In genomic region chr1:39692152-39693064, GRCh38 we compare ENCODE assay signal across 9 cellular contexts. TPM values are rescaled to one million over a fixed set of nuclear protein-coding genes. Genes with fewer than 3 reads are reported as not detected.
DNase-seq lines count a peak whose midpoint lies in the region; ATAC-seq and TF ChIP-seq lines count a peak whose summit lies in the region.
"Had no signal": no experiment of that assay in that cellular context is flagged by ENCODE, and none has a peak within 500 bp of the region (broad histone marks: within the 10 kb centered on the region; RNA-seq: fewer than 3 reads in every experiment).

No MANE protein-coding gene starts in this region.

- peaks cover 17% of the 10 kb centered on the region for H3K27me3 Mint-ChIP-seq in activated CD4-positive, alpha-beta T cell treated with anti-CD3 and anti-CD28 coated beads for 36 hours
- peaks cover 63% of the 10 kb centered on the region for H3K27me3 Mint-ChIP-seq in activated CD8-positive, alpha-beta T cell treated with anti-CD3 and anti-CD28 coated beads, Interleukin-2, amount 10 ng/mL, durations not matched to agents 7 days and 5 days (ENCODE audit: low read depth)
- peaks cover 11 to 23% (median 19%) of the 10 kb centered on the region in 3 donors for H3K27me3 Mint-ChIP-seq in immature natural killer cell (ENCODE audit: low read depth in 3 of 3)
- peaks cover 47% of the 10 kb centered on the region for H3K27me3 Mint-ChIP-seq in stimulated activated naive CD8-positive, alpha-beta T cell treated with anti-CD3 and anti-CD28 coated beads, Interleukin-15, amount 100 ng/mL, for 72 hours

- H3K36me3 ChIP-seq in colonic mucosa, result no peaks in the 10 kb centered on the region

- TF ChIP-seq CTCF in colonic mucosa (IDR thresholded peaks at IDR 0.05), result no peak

- peaks cover 15% of the 10 kb centered on the region for H3K27me3 ChIP-seq in colonic mucosa

- no peaks in the 10 kb centered on the region for H3K9me3 ChIP-seq in colonic mucosa

- peaks cover 10% of the 10 kb centered on the region for H3K4me1 ChIP-seq in colonic mucosa

- H3K4me1 Mint-ChIP-seq in activated CD4-positive, alpha-beta T cell treated with anti-CD3 and anti-CD28 coated beads for 36 hours, result peaks cover 36% of the 10 kb centered on the region
- peaks cover 22% of the 10 kb centered on the region for H3K4me1 Mint-ChIP-seq in activated CD8-positive, alpha-beta T cell treated with anti-CD3 and anti-CD28 coated beads, Interleukin-2, amount 10 ng/mL, durations not matched to agents 7 days and 5 days (ENCODE audit: low read depth)
- peaks cover 5 to 13% of the 10 kb centered on the region in 2 donors for H3K4me1 Mint-ChIP-seq in immature natural killer cell
- H3K4me1 Mint-ChIP-seq in stimulated activated naive CD8-positive, alpha-beta T cell treated with anti-CD3 and anti-CD28 coated beads, Interleukin-15, amount 100 ng/mL, for 72 hours, result peaks cover 62% of the 10 kb centered on the region

- intact Hi-C loops in activated CD4-positive, alpha-beta T cell treated with anti-CD3 and anti-CD28 coated beads for 36 hours (cut with DNase I, micrococcal nuclease), result loop anchor here in 1 of 2 experiments (5.0 kb wide), 1 partner anchor 1665 kb away; no protein-coding TSS in a partner anchor
- intact Hi-C loops in colonic mucosa (cut with DNase I), result no loop called here

- H3K9me3 Mint-ChIP-seq in activated CD4-positive, alpha-beta T cell treated with anti-CD3 and anti-CD28 coated beads for 36 hours (ENCODE audit: low read depth), result no peaks in the 10 kb centered on the region
- no peaks in the 10 kb centered on the region for H3K9me3 Mint-ChIP-seq in activated CD8-positive, alpha-beta T cell treated with anti-CD3 and anti-CD28 coated beads, Interleukin-2, amount 10 ng/mL, durations not matched to agents 7 days and 5 days (ENCODE audit: insufficient read depth)
- peaks cover 0 to 5% (median 0%) of the 10 kb centered on the region in 6 donors for H3K9me3 Mint-ChIP-seq in immature natural killer cell
- no peaks in the 10 kb centered on the region for H3K9me3 Mint-ChIP-seq in stimulated activated naive CD8-positive, alpha-beta T cell treated with anti-CD3 and anti-CD28 coated beads, Interleukin-15, amount 100 ng/mL, for 72 hours

- H3K4me3 ChIP-seq in colonic mucosa, result no peak overlapping the region

- POLR2A ChIA-PET in activated CD4-positive, alpha-beta T cell treated with anti-CD3 and anti-CD28 coated beads for 36 hours (lab: Charles Lee), result interaction anchor here (0.5 to 1.5 kb wide), 3 partner anchors 21 to 33 kb away, joined by 3 to 9 read pairs (median 3); partner anchors contain the start of gene NT5C1A
- POLR2A ChIA-PET in activated CD8-positive, alpha-beta T cell treated with anti-CD3 and anti-CD28 coated beads, Interleukin-2, amount 10 ng/mL, durations not matched to agents 7 days and 5 days (lab: Charles Lee), result no interaction called here

- H3K36me3 Mint-ChIP-seq in activated CD4-positive, alpha-beta T cell treated with anti-CD3 and anti-CD28 coated beads for 36 hours (ENCODE audit: low read depth), result no peaks in the 10 kb centered on the region
- no peaks in the 10 kb centered on the region for H3K36me3 Mint-ChIP-seq in activated CD8-positive, alpha-beta T cell treated with anti-CD3 and anti-CD28 coated beads, Interleukin-2, amount 10 ng/mL, durations not matched to agents 7 days and 5 days (ENCODE audit: low read depth)
- H3K36me3 Mint-ChIP-seq in immature natural killer cell, result no peaks in the 10 kb centered on the region

- peak; percentile 30 for DNase-seq in activated CD4-positive, alpha-beta T cell treated with anti-CD3 and anti-CD28 coated beads for 36 hours
- no peak for DNase-seq in activated CD4-positive, alpha-beta T cell treated with anti-CD3 and anti-CD28 coated beads, Interleukin-2, amount 50 U/mL, for 48 hours
- no peak for DNase-seq in activated CD8-positive, alpha-beta T cell treated with anti-CD3 and anti-CD28 coated beads, Interleukin-2, amount 10 ng/mL, durations not matched to agents 7 days and 5 days
- peak in 2 of 3 donors; percentile 7 for DNase-seq in immature natural killer cell
- peak in 1 of 2 donors; percentile 26 for DNase-seq in stimulated activated naive CD8-positive, alpha-beta T cell treated with anti-CD3 and anti-CD28 coated beads, Interleukin-15, amount 100 ng/mL, for 72 hours
- no peak for DNase-seq in inferior parietal cortex (ENCODE audit: extremely low spot score)
- no peak for DNase-seq in colonic mucosa

- CTCF ChIA-PET in activated CD4-positive, alpha-beta T cell treated with anti-CD3 and anti-CD28 coated beads for 36 hours (lab: Charles Lee), result interaction anchor here (0.6 to 2.5 kb wide), 7 partner anchors 26 to 210 kb away, joined by 3 to 8 read pairs (median 4); no protein-coding TSS in a partner anchor
- CTCF ChIA-PET in activated CD8-positive, alpha-beta T cell treated with anti-CD3 and anti-CD28 coated beads, Interleukin-2, amount 10 ng/mL, durations not matched to agents 7 days and 5 days (lab: Charles Lee), result interaction anchor here (0.7 to 2.0 kb wide), 8 partner anchors 9 to 108 kb away, joined by 3 to 14 read pairs (median 6); no protein-coding TSS in a partner anchor

- no peak overlapping the region for H3K27ac Mint-ChIP-seq in activated CD4-positive, alpha-beta T cell treated with anti-CD3 and anti-CD28 coated beads for 36 hours
- H3K27ac Mint-ChIP-seq in activated CD8-positive, alpha-beta T cell treated with anti-CD3 and anti-CD28 coated beads, Interleukin-2, amount 10 ng/mL, durations not matched to agents 7 days and 5 days, result no peak overlapping the region
- H3K27ac Mint-ChIP-seq in immature natural killer cell, result peak overlapping the region in 1 of 6 donors; percentile 17
- H3K27ac Mint-ChIP-seq in stimulated activated naive CD8-positive, alpha-beta T cell treated with anti-CD3 and anti-CD28 coated beads, Interleukin-15, amount 100 ng/mL, for 72 hours, result no peak overlapping the region

- H3K4me3 Mint-ChIP-seq in activated CD4-positive, alpha-beta T cell treated with anti-CD3 and anti-CD28 coated beads for 36 hours, result peak overlapping the region; percentile 68
- H3K4me3 Mint-ChIP-seq in activated CD8-positive, alpha-beta T cell treated with anti-CD3 and anti-CD28 coated beads, Interleukin-2, amount 10 ng/mL, durations not matched to agents 7 days and 5 days, result peak overlapping the region; percentile 26
- H3K4me3 Mint-ChIP-seq in immature natural killer cell, result peak overlapping the region; percentile 46 to 72 (median 58)
- H3K4me3 Mint-ChIP-seq in stimulated activated naive CD8-positive, alpha-beta T cell treated with anti-CD3 and anti-CD28 coated beads, Interleukin-15, amount 100 ng/mL, for 72 hours, result peak overlapping the region; percentile 84 to 89

- no peak overlapping the region for H3K9ac ChIP-seq in colonic mucosa (ENCODE audit: low read depth in 2 of 2, low read length in 2 of 2)

- no peak for ATAC-seq in activated CD4-positive, alpha-beta T cell treated with anti-CD3 and anti-CD28 coated beads for 36 hours
- no peak for ATAC-seq in activated CD8-positive, alpha-beta T cell treated with anti-CD3 and anti-CD28 coated beads, Interleukin-2, amount 10 ng/mL, durations not matched to agents 7 days and 5 days
- no peak for ATAC-seq in stimulated activated naive CD8-positive, alpha-beta T cell treated with anti-CD3 and anti-CD28 coated beads, Interleukin-15, amount 100 ng/mL, for 72 hours
- ATAC-seq in HG03432 (IDR thresholded peaks at IDR 0.05; ENCODE audit: unreplicated experiment), result no peak

- H3K27ac ChIP-seq in colonic mucosa, result no peak overlapping the region
- H3K27ac ChIP-seq: C4-2B had no signal

RNA-seq across cellular contexts. Expression of gene HPCAL4, which starts 1.2 kb away (rescaled TPM):
- 1 to 10 TPM in 1 of 2 experiments, under 1 TPM in 1; 0.94 to 1.1 TPM for total RNA-seq in activated CD4-positive, alpha-beta T cell treated with anti-CD3 and anti-CD28 coated beads for 36 hours
- under 1 TPM; 0.47 to 0.55 TPM for total RNA-seq in activated CD8-positive, alpha-beta T cell treated with anti-CD3 and anti-CD28 coated beads, Interleukin-2, amount 10 ng/mL, durations not matched to agents 7 days and 5 days
- under 1 TPM in 2 of 3 donors, not detected in 1; 0.04 to 0.13 TPM for polyA plus RNA-seq in immature natural killer cell
- total RNA-seq in colonic mucosa, result under 1 TPM; 0.07 to 0.16 TPM

RNA-seq across cellular contexts. Expression of gene NT5C1A, which starts 20.5 kb away (rescaled TPM):
- total RNA-seq in activated CD4-positive, alpha-beta T cell treated with anti-CD3 and anti-CD28 coated beads for 36 hours, result under 1 TPM in 1 of 2 experiments, not detected in 1; 0.21 TPM
- total RNA-seq in activated CD8-positive, alpha-beta T cell treated with anti-CD3 and anti-CD28 coated beads, Interleukin-2, amount 10 ng/mL, durations not matched to agents 7 days and 5 days, result not detected
- not detected for polyA plus RNA-seq in immature natural killer cell
- total RNA-seq in colonic mucosa, result not detected

RNA-seq across cellular contexts. Expression of gene PPIE, which starts 46.3 kb away (rescaled TPM):
- total RNA-seq in activated CD4-positive, alpha-beta T cell treated with anti-CD3 and anti-CD28 coated beads for 36 hours, result 10 to 100 TPM; 55.3 to 70.4 TPM
- total RNA-seq in activated CD8-positive, alpha-beta T cell treated with anti-CD3 and anti-CD28 coated beads, Interleukin-2, amount 10 ng/mL, durations not matched to agents 7 days and 5 days, result 10 to 100 TPM; 60.9 to 64.7 TPM
- 100 to 1,000 TPM in 2 of 3 donors, 10 to 100 TPM in 1; 99.6 to 177 (median 133) TPM for polyA plus RNA-seq in immature natural killer cell
- 10 to 100 TPM; 34.7 to 42.6 TPM for total RNA-seq in colonic mucosa

RNA-seq across cellular contexts. Expression of gene HEYL, which starts 53.0 kb away (rescaled TPM):
- total RNA-seq in activated CD4-positive, alpha-beta T cell treated with anti-CD3 and anti-CD28 coated beads for 36 hours, result under 1 TPM; 0.19 to 0.23 TPM
- not detected for total RNA-seq in activated CD8-positive, alpha-beta T cell treated with anti-CD3 and anti-CD28 coated beads, Interleukin-2, amount 10 ng/mL, durations not matched to agents 7 days and 5 days
- not detected for polyA plus RNA-seq in immature natural killer cell
- 1 to 10 TPM in 1 of 2 donors, under 1 TPM in 1; 0.91 to 2.4 TPM for total RNA-seq in colonic mucosa

Comparison
In these comparisons a context has a peak if more than half of its experiments do, and no peak if none do; other contexts are left out.
1. DNase-seq: peak in activated CD4-positive, alpha-beta T cell treated with anti-CD3 and anti-CD28 coated beads for 36 hours (single experiment) and immature natural killer cell (2 of 3); none in activated CD4-positive, alpha-beta T cell treated with anti-CD3 and anti-CD28 coated beads, Interleukin-2, amount 50 U/mL, for 48 hours (0 of 2), activated CD8-positive, alpha-beta T cell treated with anti-CD3 and anti-CD28 coated beads, Interleukin-2, amount 10 ng/mL, durations not matched to agents 7 days and 5 days (single experiment), inferior parietal cortex (single experiment) and colonic mucosa (single experiment).
2. H3K4me3 Mint-ChIP-seq: peak in every context shown above with its lines; median percentile 86 in stimulated activated naive CD8-positive, alpha-beta T cell treated with anti-CD3 and anti-CD28 coated beads, Interleukin-15, amount 100 ng/mL, for 72 hours; 68 in activated CD4-positive, alpha-beta T cell treated with anti-CD3 and anti-CD28 coated beads for 36 hours; 58 in immature natural killer cell; 26 in activated CD8-positive, alpha-beta T cell treated with anti-CD3 and anti-CD28 coated beads, Interleukin-2, amount 10 ng/mL, durations not matched to agents 7 days and 5 days.